Comparison of ENCODE assay signal across 32 cellular contexts in genomic region chr19:13892885-13893284, GRCh38. TPM values are rescaled to one million over a fixed set of nuclear protein-coding genes. Genes with fewer than 3 reads are reported as not detected.
"Had no signal": no experiment of that assay in that cellular context is flagged by ENCODE, and none has a peak within 500 bp of the region (broad histone marks: within the 10 kb centered on the region; RNA-seq: fewer than 3 reads in every experiment).

No MANE protein-coding gene starts in this region.

- H3K4me1 Mint-ChIP-seq: activated CD4-positive, alpha-beta T cell treated with anti-CD3 and anti-CD28 coated beads, Interleukin-2, amount 10 ng/mL, durations not matched to agents 7 days and 5 days; activated T-helper 17 cell treated with anti-CD3 and anti-CD28 coated beads, Interleukin-2, amount 50 U/mL, for 72 hours; stimulated activated effector memory CD8-positive, alpha-beta T cell treated with anti-CD3 and anti-CD28 coated beads, Interleukin-12 subunit alpha, Interleukin-12 subunit beta, amount 100 ng/mL, for 72 hours; T-helper 17 cell; WTC11 had no signal

- H3K36me3 Mint-ChIP-seq: natural killer cell treated with Interleukin-12 subunit alpha and Interleukin-12 subunit beta and Interleukin-15 and Interleukin-18, amount 100 ng/mL, for 72 hours; stimulated activated effector memory CD8-positive, alpha-beta T cell treated with anti-CD3 and anti-CD28 coated beads, Interleukin-12 subunit alpha, Interleukin-12 subunit beta, amount 100 ng/mL, for 72 hours; WTC11 had no signal

- H3K27ac Mint-ChIP-seq: activated CD4-positive, alpha-beta T cell treated with anti-CD3 and anti-CD28 coated beads, Interleukin-2, amount 10 ng/mL, durations not matched to agents 7 days and 5 days; activated CD8-positive, alpha-beta T cell treated with anti-CD3 and anti-CD28 coated beads for 36 hours; activated T-helper 17 cell treated with anti-CD3 and anti-CD28 coated beads, Interleukin-2, amount 50 U/mL, for 72 hours; dendritic cell treated with granulocyte-macrophage colony-stimulating factor and Interleukin-4, amounts not matched to agents 40 ng/mL and 50 ng/mL, for 4 days; natural killer cell treated with Interleukin-12 subunit alpha and Interleukin-12 subunit beta and Interleukin-15 and Interleukin-18, amount 100 ng/mL, for 72 hours; stimulated activated effector memory CD8-positive, alpha-beta T cell treated with anti-CD3 and anti-CD28 coated beads, Interleukin-12 subunit alpha, Interleukin-12 subunit beta, amount 100 ng/mL, for 72 hours; stimulated activated naive CD8-positive, alpha-beta T cell treated with anti-CD3 and anti-CD28 coated beads, Interleukin-15, Interleukin-2, amounts not matched to agents 100 ng/mL and 50 ng/mL, for 24 hours; T-helper 17 cell; WTC11 had no signal

- H3K4me1 ChIP-seq: gastrocnemius medialis, right lobe of liver, upper lobe of left lung had no signal

- DNase-seq: activated CD4-positive, alpha-beta T cell treated with anti-CD3 and anti-CD28 coated beads for 1 hour; activated CD4-positive, alpha-beta T cell treated with anti-CD3 and anti-CD28 coated beads, Interleukin-2, amount 10 ng/mL, durations not matched to agents 7 days and 5 days; activated CD8-positive, alpha-beta T cell treated with anti-CD3 and anti-CD28 coated beads for 36 hours; activated gamma-delta T cell treated with Interleukin-2 at 50 U/mL for 16 hours; activated naive CD4-positive, alpha-beta T cell treated with anti-CD3 and anti-CD28 coated beads, Interleukin-2, amount 50 U/mL, for 16 hours; activated T-cell treated with anti-CD3 and anti-CD28 coated beads, Interleukin-2, amount 50 U/mL, for 4 hours; amniotic stem cell; central memory CD4-positive, alpha-beta T cell; gastrocnemius medialis; glutamatergic neuron; kidney; posterior cingulate gyrus; right lobe of liver; stimulated activated CD4-positive, alpha-beta T cell treated with anti-CD3 and anti-CD28 coated beads, Interleukin-12 subunit alpha, Interleukin-12 subunit beta, amount 100 ng/mL, for 4 hours; stimulated activated CD4-positive, alpha-beta T cell treated with anti-CD3 and anti-CD28 coated beads, Interleukin-4, amount 100 ng/mL, for 24 hours; T-helper 17 cell; T1000; upper lobe of left lung had no signal

- H3K9me3 ChIP-seq: gastrocnemius medialis, right lobe of liver, thoracic aorta, upper lobe of left lung had no signal

- H3K27me3 Mint-ChIP-seq: activated CD4-positive, alpha-beta T cell treated with anti-CD3 and anti-CD28 coated beads, Interleukin-2, amount 10 ng/mL, durations not matched to agents 7 days and 5 days; activated CD8-positive, alpha-beta T cell treated with anti-CD3 and anti-CD28 coated beads for 36 hours; activated T-helper 17 cell treated with anti-CD3 and anti-CD28 coated beads, Interleukin-2, amount 50 U/mL, for 72 hours; natural killer cell treated with Interleukin-12 subunit alpha and Interleukin-12 subunit beta and Interleukin-15 and Interleukin-18, amount 100 ng/mL, for 72 hours; stimulated activated naive CD8-positive, alpha-beta T cell treated with anti-CD3 and anti-CD28 coated beads, Interleukin-15, Interleukin-2, amounts not matched to agents 100 ng/mL and 50 ng/mL, for 24 hours; T-helper 17 cell had no signal

- H3K27ac ChIP-seq: gastrocnemius medialis, right lobe of liver, thoracic aorta, upper lobe of left lung had no signal

- H3K4me3 ChIP-seq: gastrocnemius medialis, right lobe of liver, thoracic aorta, upper lobe of left lung had no signal

- FAIRE-seq: endometrium, kidney had no signal

- H3K36me3 ChIP-seq: gastrocnemius medialis, right lobe of liver, thoracic aorta, upper lobe of left lung had no signal

- H3K9me3 Mint-ChIP-seq: activated CD4-positive, alpha-beta T cell treated with anti-CD3 and anti-CD28 coated beads, Interleukin-2, amount 10 ng/mL, durations not matched to agents 7 days and 5 days; activated CD8-positive, alpha-beta T cell treated with anti-CD3 and anti-CD28 coated beads for 36 hours; activated T-cell treated with anti-CD3 and anti-CD28 coated beads, Interleukin-2, amount 50 U/mL, for 4 hours; activated T-helper 17 cell treated with anti-CD3 and anti-CD28 coated beads, Interleukin-2, amount 50 U/mL, for 72 hours; dendritic cell treated with granulocyte-macrophage colony-stimulating factor and Interleukin-4, amounts not matched to agents 40 ng/mL and 50 ng/mL, for 4 days; natural killer cell treated with Interleukin-12 subunit alpha and Interleukin-12 subunit beta and Interleukin-15 and Interleukin-18, amount 100 ng/mL, for 72 hours; stimulated activated effector memory CD8-positive, alpha-beta T cell treated with anti-CD3 and anti-CD28 coated beads, Interleukin-12 subunit alpha, Interleukin-12 subunit beta, amount 100 ng/mL, for 72 hours; stimulated activated naive CD8-positive, alpha-beta T cell treated with anti-CD3 and anti-CD28 coated beads, Interleukin-15, Interleukin-2, amounts not matched to agents 100 ng/mL and 50 ng/mL, for 24 hours; WTC11 had no signal

- H3K27me3 ChIP-seq: gastrocnemius medialis, right lobe of liver, upper lobe of left lung had no signal

- ATAC-seq: activated CD8-positive, alpha-beta T cell treated with anti-CD3 and anti-CD28 coated beads for 36 hours; activated T-cell treated with anti-CD3 and anti-CD28 coated beads, Interleukin-2, amount 50 U/mL, for 4 hours; activated T-helper 17 cell treated with anti-CD3 and anti-CD28 coated beads, Interleukin-2, amount 50 U/mL, for 72 hours; gastrocnemius medialis; natural killer cell treated with Interleukin-12 subunit alpha and Interleukin-12 subunit beta and Interleukin-15 and Interleukin-18, amount 100 ng/mL, for 72 hours; right lobe of liver; stimulated activated effector memory CD8-positive, alpha-beta T cell treated with anti-CD3 and anti-CD28 coated beads, Interleukin-12 subunit alpha, Interleukin-12 subunit beta, amount 100 ng/mL, for 72 hours; T-helper 17 cell; WTC11 had no signal

- H3K4me3 Mint-ChIP-seq: activated CD4-positive, alpha-beta T cell treated with anti-CD3 and anti-CD28 coated beads, Interleukin-2, amount 10 ng/mL, durations not matched to agents 7 days and 5 days; activated CD8-positive, alpha-beta T cell treated with anti-CD3 and anti-CD28 coated beads for 36 hours; activated T-cell treated with anti-CD3 and anti-CD28 coated beads, Interleukin-2, amount 50 U/mL, for 4 hours; activated T-helper 17 cell treated with anti-CD3 and anti-CD28 coated beads, Interleukin-2, amount 50 U/mL, for 72 hours; dendritic cell treated with granulocyte-macrophage colony-stimulating factor and Interleukin-4, amounts not matched to agents 40 ng/mL and 50 ng/mL, for 4 days; natural killer cell treated with Interleukin-12 subunit alpha and Interleukin-12 subunit beta and Interleukin-15 and Interleukin-18, amount 100 ng/mL, for 72 hours; stimulated activated effector memory CD8-positive, alpha-beta T cell treated with anti-CD3 and anti-CD28 coated beads, Interleukin-12 subunit alpha, Interleukin-12 subunit beta, amount 100 ng/mL, for 72 hours; stimulated activated naive CD8-positive, alpha-beta T cell treated with anti-CD3 and anti-CD28 coated beads, Interleukin-15, Interleukin-2, amounts not matched to agents 100 ng/mL and 50 ng/mL, for 24 hours; T-helper 17 cell; WTC11 had no signal

RNA-seq across cellular contexts. Expression of gene NANOS3, which starts 16.0 kb away (rescaled TPM):
- total RNA-seq: epithelial cell of proximal tubule, gastrocnemius medialis, lower leg skin, myocyte, osteoblast, right lobe of liver, skeletal muscle tissue, subcutaneous adipose tissue, thoracic aorta had no signal

RNA-seq across cellular contexts. Expression of gene PODNL1, which starts 45.3 kb away (rescaled TPM):
- total RNA-seq: activated CD8-positive, alpha-beta T cell treated with anti-CD3 and anti-CD28 coated beads for 36 hours; skeletal muscle tissue had no signal
